ENCODE assay signal across 11 cellular contexts in genomic region chr3:126955004-126955790, GRCh38.
DNase-seq lines count a peak whose midpoint lies in the region; ATAC-seq and TF ChIP-seq lines count a peak whose summit lies in the region.
"Had no signal": no experiment of that assay in that cellular context is flagged by ENCODE, and none has a peak within 500 bp of the region (broad histone marks: within the 10 kb centered on the region; RNA-seq: fewer than 3 reads in every experiment).

No MANE protein-coding gene starts in this region.

- H3K4me1 Mint-ChIP-seq in central memory CD8-positive, alpha-beta T cell = no peaks in the 10 kb centered on the region
- H3K4me1 Mint-ChIP-seq: activated CD8-positive, alpha-beta memory T cell treated with anti-CD3 and anti-CD28 coated beads, Interleukin-2, amount 10 ng/mL, durations not matched to agents 7 days and 5 days had no signal

- no peaks in the 10 kb centered on the region for H3K9me3 Mint-ChIP-seq in central memory CD8-positive, alpha-beta T cell

- ATAC-seq in GM21381 (IDR thresholded peaks at IDR 0.05; ENCODE audit: unreplicated experiment) (peak; percentile 56), HG03095 (IDR thresholded peaks at IDR 0.05; ENCODE audit: unreplicated experiment) (peak; percentile 79)
- ATAC-seq in central memory CD8-positive, alpha-beta T cell (replicated peaks; ENCODE audit: extremely low read depth, poor library complexity, severe bottlenecking) = peak; percentile 24

- H3K27ac Mint-ChIP-seq in central memory CD8-positive, alpha-beta T cell (ENCODE audit: low read depth) = no peak overlapping the region
- H3K27ac Mint-ChIP-seq: activated CD8-positive, alpha-beta memory T cell treated with anti-CD3 and anti-CD28 coated beads, Interleukin-2, amount 10 ng/mL, durations not matched to agents 7 days and 5 days had no signal

- no peak overlapping the region for H3K4me3 Mint-ChIP-seq in central memory CD8-positive, alpha-beta T cell
- H3K4me3 Mint-ChIP-seq: activated CD8-positive, alpha-beta memory T cell treated with anti-CD3 and anti-CD28 coated beads, Interleukin-2, amount 10 ng/mL, durations not matched to agents 7 days and 5 days had no signal

- in situ Hi-C loops in GM13977 (cut with MboI; ENCODE audit: low pct_unique_long_range_greater_than_20kb, low sequenced_read_pairs, unreplicated experiment) = no loop called here

- TF ChIP-seq CTCF in GM13977 (IDR thresholded peaks at IDR 0.05; ENCODE audit: extremely low read depth, insufficient read depth, missing control alignments) = no peak

- DNase-seq in GM13977 (ENCODE audit: low spot score) = peak; percentile 81
- DNase-seq in central memory CD8-positive, alpha-beta T cell (ENCODE audit: low spot score in 2 of 2) = no peak
- no peak for DNase-seq in NCI-H2081 treated with DMSO at 0.1 percent for 48 hours (lab: John Stamatoyannopoulos, UW)
- DNase-seq in NCI-H1436 treated with DMSO at 0.1 percent for 48 hours (lab: John Stamatoyannopoulos, UW) = no peak
- no peak for DNase-seq in COR-L47 (lab: John Stamatoyannopoulos, UW)
- no peak for DNase-seq in iPS-NIHi11 (ENCODE audit: low spot score)
- DNase-seq: activated CD8-positive, alpha-beta memory T cell treated with anti-CD3 and anti-CD28 coated beads, Interleukin-2, amount 10 ng/mL, durations not matched to agents 7 days and 5 days; stimulated activated CD8-positive, alpha-beta memory T cell treated with anti-CD3 and anti-CD28 coated beads, Interleukin-4, amount 100 ng/mL, for 48 hours; SW 1271 had no signal

- peaks cover 4% of the 10 kb centered on the region for H3K36me3 Mint-ChIP-seq in central memory CD8-positive, alpha-beta T cell (ENCODE audit: insufficient read depth)
- H3K36me3 Mint-ChIP-seq: activated CD8-positive, alpha-beta memory T cell treated with anti-CD3 and anti-CD28 coated beads, Interleukin-2, amount 10 ng/mL, durations not matched to agents 7 days and 5 days had no signal

- H3K27me3 Mint-ChIP-seq in central memory CD8-positive, alpha-beta T cell = no peaks in the 10 kb centered on the region
- H3K27me3 Mint-ChIP-seq: activated CD8-positive, alpha-beta memory T cell treated with anti-CD3 and anti-CD28 coated beads, Interleukin-2, amount 10 ng/mL, durations not matched to agents 7 days and 5 days had no signal

Comparison
In these comparisons a context has a peak if more than half of its experiments do, and no peak if none do; other contexts are left out.
1. ATAC-seq: peak in every context shown above with its lines; median percentile 79 in HG03095; 56 in GM21381; 24 in central memory CD8-positive, alpha-beta T cell.